24 cellular contexts compared by ENCODE assay signal in the genomic region with DNA sequence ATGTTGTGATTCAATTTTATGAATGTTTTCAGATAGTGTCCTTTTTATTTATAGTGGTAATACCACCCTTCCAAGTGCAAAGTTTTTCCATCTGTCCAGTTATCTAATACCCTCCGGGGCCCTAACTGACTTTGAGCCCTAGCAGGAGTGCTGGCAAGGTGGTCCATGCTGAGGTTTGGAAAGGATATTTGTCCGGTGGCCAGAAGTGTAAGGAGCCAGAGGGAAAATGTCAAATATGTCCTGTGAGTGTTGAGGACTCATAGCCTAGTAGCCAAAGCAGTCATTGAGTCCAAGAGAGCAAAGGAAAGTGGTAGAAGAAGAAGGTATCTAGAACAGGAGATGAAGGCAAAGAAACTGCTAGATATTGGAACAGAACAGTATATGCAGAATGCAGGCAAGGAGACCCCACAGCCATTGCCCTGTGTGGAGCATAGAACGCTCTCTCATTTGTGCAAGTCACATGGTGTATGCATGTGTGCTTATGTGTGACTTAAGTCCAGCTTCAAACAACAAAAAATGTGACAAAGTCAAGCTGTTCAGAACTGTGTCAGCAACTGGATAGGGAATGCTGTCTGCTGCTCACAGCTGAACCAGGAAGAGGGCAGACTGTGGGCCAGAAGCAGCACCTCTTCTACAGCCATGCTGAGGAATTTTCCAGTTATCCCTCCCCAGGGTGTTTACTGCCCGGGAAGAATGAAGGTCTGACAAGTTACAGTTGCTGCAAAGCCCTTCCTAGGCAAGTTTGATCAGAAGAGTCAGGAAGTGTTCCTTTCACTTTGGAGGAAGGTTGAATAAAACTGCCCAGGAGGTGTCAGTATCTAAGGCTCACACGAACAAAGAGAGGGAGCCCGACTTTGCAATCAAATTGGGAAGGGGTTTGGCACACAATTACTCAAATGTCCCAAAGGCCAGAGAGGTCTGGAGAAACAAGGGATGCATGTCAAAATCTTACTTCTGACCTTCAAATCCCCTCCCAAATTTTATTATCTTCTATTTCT.
A peak's percentile ranks its signal among the peaks of the same experiment; 100 is the strongest.
DNase-seq lines count a peak whose midpoint lies in the region; ATAC-seq and TF ChIP-seq lines count a peak whose summit lies in the region.
"Had no signal": no experiment of that assay in that cellular context is flagged by ENCODE, and none has a peak within 500 bp of the region (broad histone marks: within the 10 kb centered on the region; RNA-seq: fewer than 3 reads in every experiment).

No MANE protein-coding gene starts in this region.

- TF ChIP-seq CTCF in right atrium auricular region (IDR thresholded peaks at IDR 0.05) (no peak), heart left ventricle (IDR thresholded peaks at IDR 0.05) (peak in 1 of 12 donors; percentile 9), lower lobe of right lung (IDR thresholded peaks at IDR 0.05) (no peak), upper lobe of right lung (IDR thresholded peaks at IDR 0.05) (no peak)

- H3K4me3 ChIP-seq in right atrium auricular region (no peak overlapping the region), heart left ventricle (no peak overlapping the region), lower lobe of right lung (no peak overlapping the region), upper lobe of right lung (no peak overlapping the region)
- H3K4me3 ChIP-seq: left lung, psoas muscle, smooth muscle cell had no signal

- no peak overlapping the region for H3K27ac ChIP-seq in right atrium auricular region
- peak overlapping the region in 5 of 12 donors; percentile 33 to 43 (median 39) for H3K27ac ChIP-seq in heart left ventricle
- H3K27ac ChIP-seq in lower lobe of right lung: no peak overlapping the region
- H3K27ac ChIP-seq in upper lobe of right lung: no peak overlapping the region
- H3K27ac ChIP-seq: 22Rv1, left lung, psoas muscle had no signal

- WGBS in heart left ventricle, 4 donors: 34 to 41% (median 38%) methylated on average over 6 of the region's 6 CpGs

- no peaks in the 10 kb centered on the region for H3K36me3 ChIP-seq in right atrium auricular region
- no peaks in the 10 kb centered on the region for H3K36me3 ChIP-seq in heart left ventricle
- no peaks in the 10 kb centered on the region for H3K36me3 ChIP-seq in lower lobe of right lung
- H3K36me3 ChIP-seq in upper lobe of right lung: no peaks in the 10 kb centered on the region
- H3K36me3 ChIP-seq: left lung had no signal

- DNase-seq in Right ventricle myocardium inferior (ENCODE audit: missing footprints): peak; percentile 58
- no peak for DNase-seq in right atrium auricular region (ENCODE audit: low spot score)
- peak in 4 of 5 donors; percentile 27 to 66 (median 44) for DNase-seq in heart left ventricle
- DNase-seq in lower lobe of right lung: no peak
- DNase-seq in upper lobe of right lung: no peak
- DNase-seq in activated CD4-positive, alpha-beta T cell treated with anti-CD3 and anti-CD28 coated beads for 4 hours: no peak
- no peak for DNase-seq in SW 1271 (lab: John Stamatoyannopoulos, UW)
- DNase-seq: activated CD4-positive, alpha-beta T cell treated with anti-CD3 and anti-CD28 coated beads for 1 hour; activated T-cell treated with anti-CD3 and anti-CD28 coated beads, Interleukin-2, amount 50 U/mL, for 72 hours; AML-193; anterior cingulate cortex; DMS79; effector CD4-positive, alpha-beta T cell; HFFc6; Kasumi-1; left lung; NCI-H1048; NCI-H187; NCI-H226; psoas muscle; stimulated activated naive B cell treated with anti-CD40 and anti-IgM and Interleukin-4, amounts not matched to agents 10 μg/mL and 1 μg/mL and 100 μg/mL, for 72 hours had no signal

- intact Hi-C loops in Right ventricle myocardium inferior (cut with DNase I) (no loop called here), heart left ventricle (cut with DNase I) (no loop called here), lower lobe of right lung (cut with DNase I) (no loop called here), upper lobe of right lung (cut with DNase I) (no loop called here)

- no peaks in the 10 kb centered on the region for H3K4me1 ChIP-seq in right atrium auricular region
- peaks cover 0 to 27% (median 2%) of the 10 kb centered on the region in 12 donors for H3K4me1 ChIP-seq in heart left ventricle
- H3K4me1 ChIP-seq in lower lobe of right lung: peaks cover 4% of the 10 kb centered on the region
- H3K4me1 ChIP-seq in upper lobe of right lung: peaks cover 4% of the 10 kb centered on the region
- H3K4me1 ChIP-seq: left lung had no signal

- no peaks in the 10 kb centered on the region for H3K27me3 ChIP-seq in right atrium auricular region
- H3K27me3 ChIP-seq in heart left ventricle: no peaks in the 10 kb centered on the region
- H3K27me3 ChIP-seq in lower lobe of right lung (ENCODE audit: low read depth): no peaks in the 10 kb centered on the region
- H3K27me3 ChIP-seq in upper lobe of right lung: no peaks in the 10 kb centered on the region
- H3K27me3 ChIP-seq: left lung had no signal

- H3K9me3 ChIP-seq in right atrium auricular region: no peaks in the 10 kb centered on the region
- H3K9me3 ChIP-seq in heart left ventricle: no peaks in the 10 kb centered on the region
- H3K9me3 ChIP-seq in lower lobe of right lung: no peaks in the 10 kb centered on the region
- H3K9me3 ChIP-seq in upper lobe of right lung: no peaks in the 10 kb centered on the region
- H3K9me3 ChIP-seq: left lung, psoas muscle had no signal

- TF ChIP-seq POLR2A in heart left ventricle (IDR thresholded peaks at IDR 0.05): no peak

- ATAC-seq in Right ventricle myocardium inferior (peak; percentile 90), heart left ventricle (peak; percentile 69 to 86 (median 83)), lower lobe of right lung (peak; percentile 29 to 38), upper lobe of right lung (peak; percentile 51), HG03439 (IDR thresholded peaks at IDR 0.05; ENCODE audit: unreplicated experiment) (no peak)
- ATAC-seq: activated T-cell treated with anti-CD3 and anti-CD28 coated beads, Interleukin-2, amount 50 U/mL, for 72 hours; left lung; psoas muscle had no signal

Comparison
In these comparisons a context has a peak if more than half of its experiments do, and no peak if none do; other contexts are left out.
1. DNase-seq: peak in Right ventricle myocardium inferior (single experiment) and heart left ventricle (4 of 5); none in right atrium auricular region (single experiment), lower lobe of right lung (single experiment), upper lobe of right lung (single experiment), activated CD4-positive, alpha-beta T cell treated with anti-CD3 and anti-CD28 coated beads for 4 hours (0 of 2) and SW 1271 (0 of 2).